Comparison of ENCODE assay signal across 30 cellular contexts in the genomic region with DNA sequence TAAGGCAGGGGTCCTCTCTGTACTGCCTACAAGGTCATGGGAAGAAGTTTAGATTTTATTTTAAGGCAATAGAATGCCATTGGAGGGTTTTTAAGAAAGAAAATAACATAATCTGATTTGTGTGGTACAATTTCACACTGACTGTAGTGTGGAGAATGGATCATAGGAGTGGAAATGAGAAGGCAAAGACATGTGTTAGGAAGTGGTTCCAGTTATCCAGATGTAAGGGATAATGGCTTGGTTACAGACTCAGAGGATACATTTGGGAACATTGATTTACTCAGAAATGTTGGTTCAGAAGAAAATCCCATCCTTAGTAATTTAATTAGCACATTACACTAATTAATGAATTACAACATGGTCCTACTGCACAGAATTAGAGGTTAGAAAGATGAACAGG.
"Had no signal": no experiment of that assay in that cellular context is flagged by ENCODE, and none has a peak within 500 bp of the region (broad histone marks: within the 10 kb centered on the region; RNA-seq: fewer than 3 reads in every experiment).

No MANE protein-coding gene starts in this region.

- H3K4me3 ChIP-seq: ascending aorta, breast epithelium, cardiac muscle cell, coronary artery, dorsolateral prefrontal cortex, esophagus squamous epithelium, gastroesophageal sphincter had no signal

- H3K9me3 ChIP-seq: ascending aorta, breast epithelium, esophagus squamous epithelium, gastroesophageal sphincter had no signal

- H3K36me3 ChIP-seq: ascending aorta, breast epithelium, cardiac muscle cell, esophagus squamous epithelium, gastroesophageal sphincter had no signal

- H3K9me3 Mint-ChIP-seq: activated CD4-positive, alpha-beta memory T cell treated with anti-CD3 and anti-CD28 coated beads, Interleukin-2, amount 10 ng/mL, durations not matched to agents 7 days and 5 days; activated CD4-positive, alpha-beta T cell treated with anti-CD3 and anti-CD28 coated beads, Interleukin-2, amount 10 ng/mL, durations not matched to agents 7 days and 5 days; activated naive CD4-positive, alpha-beta T cell treated with anti-CD3 and anti-CD28 coated beads, Interleukin-2, amount 50 U/mL, for 72 hours; activated naive CD8-positive, alpha-beta T cell treated with anti-CD3 and anti-CD28 coated beads, Interleukin-2, amount 10 ng/mL, durations not matched to agents 7 days and 5 days; activated T-cell treated with anti-CD3 and anti-CD28 coated beads, Interleukin-2, amount 50 U/mL, for 24 hours; brain; dendritic cell treated with granulocyte-macrophage colony-stimulating factor and Interleukin-4, amounts not matched to agents 40 ng/mL and 50 ng/mL, for 4 days had no signal

- H3K4me1 Mint-ChIP-seq: activated CD4-positive, alpha-beta memory T cell treated with anti-CD3 and anti-CD28 coated beads, Interleukin-2, amount 10 ng/mL, durations not matched to agents 7 days and 5 days; activated CD4-positive, alpha-beta T cell treated with anti-CD3 and anti-CD28 coated beads, Interleukin-2, amount 10 ng/mL, durations not matched to agents 7 days and 5 days; activated naive CD4-positive, alpha-beta T cell treated with anti-CD3 and anti-CD28 coated beads, Interleukin-2, amount 10 ng/mL, durations not matched to agents 7 days and 5 days; activated naive CD8-positive, alpha-beta T cell treated with anti-CD3 and anti-CD28 coated beads, Interleukin-2, amount 10 ng/mL, durations not matched to agents 7 days and 5 days had no signal

- H3K27me3 ChIP-seq: ascending aorta, breast epithelium, cardiac muscle cell, esophagus squamous epithelium, gastroesophageal sphincter had no signal

- H3K27me3 Mint-ChIP-seq: activated CD4-positive, alpha-beta memory T cell treated with anti-CD3 and anti-CD28 coated beads, Interleukin-2, amount 10 ng/mL, durations not matched to agents 7 days and 5 days; activated CD4-positive, alpha-beta T cell treated with anti-CD3 and anti-CD28 coated beads, Interleukin-2, amount 10 ng/mL, durations not matched to agents 7 days and 5 days; activated naive CD4-positive, alpha-beta T cell treated with anti-CD3 and anti-CD28 coated beads, Interleukin-2, amount 10 ng/mL, durations not matched to agents 7 days and 5 days; activated naive CD8-positive, alpha-beta T cell treated with anti-CD3 and anti-CD28 coated beads, Interleukin-2, amount 10 ng/mL, durations not matched to agents 7 days and 5 days; activated T-cell treated with anti-CD3 and anti-CD28 coated beads, Interleukin-2, amount 50 U/mL, for 24 hours; brain; dendritic cell treated with granulocyte-macrophage colony-stimulating factor and Interleukin-4, amounts not matched to agents 40 ng/mL and 50 ng/mL, for 4 days had no signal

- H3K36me3 Mint-ChIP-seq: activated naive CD4-positive, alpha-beta T cell treated with anti-CD3 and anti-CD28 coated beads, Interleukin-2, amount 10 ng/mL, durations not matched to agents 7 days and 5 days; activated naive CD4-positive, alpha-beta T cell treated with anti-CD3 and anti-CD28 coated beads, Interleukin-2, amount 50 U/mL, for 72 hours; activated naive CD8-positive, alpha-beta T cell treated with anti-CD3 and anti-CD28 coated beads, Interleukin-2, amount 10 ng/mL, durations not matched to agents 7 days and 5 days; brain had no signal

- FAIRE-seq: endothelial cell of umbilical vein had no signal

- H3K27ac ChIP-seq: ascending aorta, breast epithelium, cardiac muscle cell, coronary artery, dorsolateral prefrontal cortex, epithelial cell of prostate, esophagus squamous epithelium, gastroesophageal sphincter had no signal

- H3K27ac Mint-ChIP-seq: activated CD4-positive, alpha-beta memory T cell treated with anti-CD3 and anti-CD28 coated beads, Interleukin-2, amount 10 ng/mL, durations not matched to agents 7 days and 5 days; activated CD4-positive, alpha-beta T cell treated with anti-CD3 and anti-CD28 coated beads, Interleukin-2, amount 10 ng/mL, durations not matched to agents 7 days and 5 days; activated naive CD4-positive, alpha-beta T cell treated with anti-CD3 and anti-CD28 coated beads, Interleukin-2, amount 10 ng/mL, durations not matched to agents 7 days and 5 days; activated naive CD4-positive, alpha-beta T cell treated with anti-CD3 and anti-CD28 coated beads, Interleukin-2, amount 50 U/mL, for 72 hours; activated naive CD8-positive, alpha-beta T cell treated with anti-CD3 and anti-CD28 coated beads, Interleukin-2, amount 10 ng/mL, durations not matched to agents 7 days and 5 days; activated T-cell treated with anti-CD3 and anti-CD28 coated beads, Interleukin-2, amount 50 U/mL, for 24 hours; activated T-cell treated with anti-CD3 and anti-CD28 coated beads, Interleukin-2, amount 50 U/mL, for 72 hours; dendritic cell treated with granulocyte-macrophage colony-stimulating factor and Interleukin-4, amounts not matched to agents 40 ng/mL and 50 ng/mL, for 4 days had no signal

- DNase-seq: activated CD4-positive, alpha-beta memory T cell treated with anti-CD3 and anti-CD28 coated beads, Interleukin-2, amount 10 ng/mL, durations not matched to agents 7 days and 5 days; activated CD4-positive, alpha-beta T cell treated with anti-CD3 and anti-CD28 coated beads for 1 hour; activated CD4-positive, alpha-beta T cell treated with anti-CD3 and anti-CD28 coated beads for 4 hours; activated CD4-positive, alpha-beta T cell treated with anti-CD3 and anti-CD28 coated beads, Interleukin-2, amount 10 ng/mL, durations not matched to agents 7 days and 5 days; activated CD4-positive, alpha-beta T cell treated with anti-CD3 and anti-CD28 coated beads, Interleukin-2, amount 50 U/mL, for 4 hours; activated CD8-positive, alpha-beta memory T cell treated with anti-CD3 and anti-CD28 coated beads, Interleukin-2, amount 50 U/mL, for 48 hours; activated gamma-delta T cell; activated naive CD4-positive, alpha-beta T cell; activated naive CD4-positive, alpha-beta T cell treated with anti-CD3 and anti-CD28 coated beads, Interleukin-2, amount 10 ng/mL, durations not matched to agents 7 days and 5 days; activated naive CD8-positive, alpha-beta T cell treated with anti-CD3 and anti-CD28 coated beads, Interleukin-2, amount 10 ng/mL, durations not matched to agents 7 days and 5 days; activated T-cell treated with anti-CD3 and anti-CD28 coated beads for 4 hours; activated T-cell treated with anti-CD3 and anti-CD28 coated beads, Interleukin-2, amount 50 U/mL, for 24 hours; activated T-cell treated with anti-CD3 and anti-CD28 coated beads, Interleukin-2, amount 50 U/mL, for 72 hours; central memory CD4-positive, alpha-beta T cell; dorsolateral prefrontal cortex; effector CD8-positive, alpha-beta T cell; esophagus squamous epithelium; foreskin melanocyte; head of caudate nucleus; T-helper 2 cell had no signal

- H3K4me3 Mint-ChIP-seq: activated CD4-positive, alpha-beta memory T cell treated with anti-CD3 and anti-CD28 coated beads, Interleukin-2, amount 10 ng/mL, durations not matched to agents 7 days and 5 days; activated CD4-positive, alpha-beta T cell treated with anti-CD3 and anti-CD28 coated beads, Interleukin-2, amount 10 ng/mL, durations not matched to agents 7 days and 5 days; activated naive CD4-positive, alpha-beta T cell treated with anti-CD3 and anti-CD28 coated beads, Interleukin-2, amount 10 ng/mL, durations not matched to agents 7 days and 5 days; activated naive CD8-positive, alpha-beta T cell treated with anti-CD3 and anti-CD28 coated beads, Interleukin-2, amount 10 ng/mL, durations not matched to agents 7 days and 5 days; activated T-cell treated with anti-CD3 and anti-CD28 coated beads, Interleukin-2, amount 50 U/mL, for 24 hours; activated T-cell treated with anti-CD3 and anti-CD28 coated beads, Interleukin-2, amount 50 U/mL, for 72 hours; brain; dendritic cell treated with granulocyte-macrophage colony-stimulating factor and Interleukin-4, amounts not matched to agents 40 ng/mL and 50 ng/mL, for 4 days had no signal

- H3K4me1 ChIP-seq: ascending aorta, breast epithelium, esophagus squamous epithelium, gastroesophageal sphincter had no signal
